Comparison of ENCODE assay signal across 1 cellular context in genomic region chr7:106285051-106285800, GRCh38.
TF ChIP-seq lines count a peak whose summit lies in the region.

No MANE protein-coding gene starts in this region.

TF ChIP-seq in HepG2, 621 proteins besides CTCF, POLR2A, EP300 and RAD21 (continued from another document):
- TF ChIP-seq RARG (CRISPR knock-in tag; IDR thresholded peaks at IDR 0.05; ENCODE audit: low read depth) (no peak), ZFP36L2 (CRISPR knock-in tag; IDR thresholded peaks at IDR 0.05) (no peak)
TF ChIP-seq in HepG2: peak in this region for 244.
